In the genomic region with DNA sequence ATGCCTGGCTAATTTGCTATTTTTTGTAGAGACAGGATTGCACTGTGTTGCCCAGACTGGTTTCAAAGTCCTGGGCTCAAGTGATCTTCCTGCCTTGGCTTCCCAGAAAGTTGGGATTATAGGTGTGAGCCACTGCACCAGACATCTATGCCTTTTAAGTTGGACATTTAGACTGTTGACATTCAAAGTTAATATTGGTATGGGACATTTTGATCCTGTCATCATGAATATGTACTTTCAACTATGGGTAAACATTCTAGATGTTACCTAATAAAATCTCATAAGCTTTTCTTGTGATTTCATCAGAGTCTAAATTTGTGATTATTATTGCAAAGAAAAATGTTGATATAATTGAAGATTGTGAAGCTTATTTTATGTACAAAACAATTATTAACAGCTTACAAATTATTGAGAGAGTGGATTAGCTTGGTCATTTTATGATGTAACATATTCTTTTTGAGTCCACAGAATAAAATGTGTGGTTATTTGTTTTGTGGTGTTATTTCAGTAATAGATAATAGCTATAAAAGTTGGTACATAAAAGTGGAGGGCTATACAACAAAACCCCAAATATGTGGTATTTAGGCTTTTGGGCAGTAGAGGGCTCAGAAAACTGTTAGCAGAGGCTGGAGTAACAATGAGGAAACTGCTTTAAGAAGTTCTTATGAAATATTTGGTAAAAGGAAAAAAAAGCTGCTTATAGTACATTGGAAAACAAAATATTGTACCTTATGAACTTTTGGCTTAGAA, we compare ENCODE assay signal across 1 cellular context.
TF ChIP-seq lines count a peak whose summit lies in the region.

No MANE protein-coding gene starts in this region.

TF ChIP-seq in WTC11, 78 proteins besides CTCF, POLR2A, EP300 and RAD21 (continued from another document):
- TF ChIP-seq ZNF281 (CRISPR knock-in tag; IDR thresholded peaks at IDR 0.05) (no peak), SP1 (CRISPR knock-in tag; conservative IDR thresholded peaks at IDR 0.05) (no peak), NR2C2 (CRISPR knock-in tag; IDR thresholded peaks at IDR 0.05) (no peak)
- TF ChIP-seq, protein P1, sequence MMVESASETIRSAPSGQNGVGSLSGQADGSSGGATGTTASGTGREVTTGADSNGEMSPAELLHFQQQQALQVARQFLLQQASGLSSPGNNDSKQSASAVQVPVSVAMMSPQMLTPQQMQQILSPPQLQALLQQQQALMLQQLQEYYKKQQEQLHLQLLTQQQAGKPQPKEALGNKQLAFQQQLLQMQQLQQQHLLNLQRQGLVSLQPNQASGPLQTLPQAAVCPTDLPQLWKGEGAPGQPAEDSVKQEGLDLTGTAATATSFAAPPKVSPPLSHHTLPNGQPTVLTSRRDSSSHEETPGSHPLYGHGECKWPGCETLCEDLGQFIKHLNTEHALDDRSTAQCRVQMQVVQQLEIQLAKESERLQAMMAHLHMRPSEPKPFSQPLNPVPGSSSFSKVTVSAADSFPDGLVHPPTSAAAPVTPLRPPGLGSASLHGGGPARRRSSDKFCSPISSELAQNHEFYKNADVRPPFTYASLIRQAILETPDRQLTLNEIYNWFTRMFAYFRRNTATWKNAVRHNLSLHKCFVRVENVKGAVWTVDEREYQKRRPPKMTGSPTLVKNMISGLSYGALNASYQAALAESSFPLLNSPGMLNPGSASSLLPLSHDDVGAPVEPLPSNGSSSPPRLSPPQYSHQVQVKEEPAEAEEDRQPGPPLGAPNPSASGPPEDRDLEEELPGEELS (CRISPR knock-in tag; IDR thresholded peaks at IDR 0.05), result no peak
- TF ChIP-seq, protein P2, sequence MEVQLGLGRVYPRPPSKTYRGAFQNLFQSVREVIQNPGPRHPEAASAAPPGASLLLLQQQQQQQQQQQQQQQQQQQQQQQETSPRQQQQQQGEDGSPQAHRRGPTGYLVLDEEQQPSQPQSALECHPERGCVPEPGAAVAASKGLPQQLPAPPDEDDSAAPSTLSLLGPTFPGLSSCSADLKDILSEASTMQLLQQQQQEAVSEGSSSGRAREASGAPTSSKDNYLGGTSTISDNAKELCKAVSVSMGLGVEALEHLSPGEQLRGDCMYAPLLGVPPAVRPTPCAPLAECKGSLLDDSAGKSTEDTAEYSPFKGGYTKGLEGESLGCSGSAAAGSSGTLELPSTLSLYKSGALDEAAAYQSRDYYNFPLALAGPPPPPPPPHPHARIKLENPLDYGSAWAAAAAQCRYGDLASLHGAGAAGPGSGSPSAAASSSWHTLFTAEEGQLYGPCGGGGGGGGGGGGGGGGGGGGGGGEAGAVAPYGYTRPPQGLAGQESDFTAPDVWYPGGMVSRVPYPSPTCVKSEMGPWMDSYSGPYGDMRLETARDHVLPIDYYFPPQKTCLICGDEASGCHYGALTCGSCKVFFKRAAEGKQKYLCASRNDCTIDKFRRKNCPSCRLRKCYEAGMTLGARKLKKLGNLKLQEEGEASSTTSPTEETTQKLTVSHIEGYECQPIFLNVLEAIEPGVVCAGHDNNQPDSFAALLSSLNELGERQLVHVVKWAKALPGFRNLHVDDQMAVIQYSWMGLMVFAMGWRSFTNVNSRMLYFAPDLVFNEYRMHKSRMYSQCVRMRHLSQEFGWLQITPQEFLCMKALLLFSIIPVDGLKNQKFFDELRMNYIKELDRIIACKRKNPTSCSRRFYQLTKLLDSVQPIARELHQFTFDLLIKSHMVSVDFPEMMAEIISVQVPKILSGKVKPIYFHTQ (CRISPR knock-in tag; IDR thresholded peaks at IDR 0.05), result no peak
